33 cellular contexts compared by ENCODE assay signal in genomic region chr18:49149011-49149410, GRCh38.
"Had no signal": no experiment of that assay in that cellular context is flagged by ENCODE, and none has a peak within 500 bp of the region (broad histone marks: within the 10 kb centered on the region; RNA-seq: fewer than 3 reads in every experiment).

No MANE protein-coding gene starts in this region.

- H3K27me3 Mint-ChIP-seq: activated B cell treated with CpG ODN at 0.5 μM for 24 hours; activated CD4-positive, alpha-beta memory T cell treated with anti-CD3 and anti-CD28 coated beads for 36 hours; activated CD4-positive, alpha-beta T cell treated with anti-CD3 and anti-CD28 coated beads, Interleukin-2, amount 10 ng/mL, durations not matched to agents 24 days and 14 days; activated CD8-positive, alpha-beta T cell treated with anti-CD3 and anti-CD28 coated beads for 36 hours; activated naive CD8-positive, alpha-beta T cell treated with anti-CD3 and anti-CD28 coated beads for 36 hours; activated T-helper 17 cell treated with anti-CD3 and anti-CD28 coated beads, Interleukin-2, amount 50 U/mL, for 72 hours had no signal

- H3K27ac Mint-ChIP-seq: activated B cell treated with CpG ODN at 0.5 μM for 24 hours; activated CD4-positive, alpha-beta memory T cell treated with anti-CD3 and anti-CD28 coated beads for 36 hours; activated CD4-positive, alpha-beta T cell treated with anti-CD3 and anti-CD28 coated beads, Interleukin-2, amount 10 ng/mL, durations not matched to agents 24 days and 14 days; activated CD8-positive, alpha-beta T cell treated with anti-CD3 and anti-CD28 coated beads for 36 hours; activated naive CD4-positive, alpha-beta T cell treated with anti-CD3 and anti-CD28 coated beads for 36 hours; activated naive CD4-positive, alpha-beta T cell treated with anti-CD3 and anti-CD28 coated beads, Interleukin-2, amount 50 U/mL, for 72 hours; activated naive CD8-positive, alpha-beta T cell treated with anti-CD3 and anti-CD28 coated beads for 36 hours; activated T-cell treated with anti-CD3 and anti-CD28 coated beads, Interleukin-2, amount 50 U/mL, for 72 hours; activated T-helper 1 cell treated with anti-CD3 and anti-CD28 coated beads, Interleukin-12 subunit alpha, Interleukin-12 subunit beta, Interleukin-2, Interleukin-4 antibody, amounts not matched to agents 30 ng/mL and 10 ng/mL and 1 ng/mL, durations not matched to agents 14 hours and 24 hours and 36 hours; activated T-helper 17 cell treated with anti-CD3 and anti-CD28 coated beads, Interleukin-2, amount 50 U/mL, for 72 hours; T-helper 1 cell treated with Interleukin-12 subunit alpha and Interleukin-12 subunit beta and Interleukin-4 antibody, amounts not matched to agents 30 μg/mL and 1 μg/mL, for 36 hours; T-helper 2 cell treated with Interferon-gamma antibody and Interleukin-4, amounts not matched to agents 5 μg/mL and 100 μg/mL, for 36 hours had no signal

- DNase-seq: activated B cell treated with CpG ODN at 0.5 μM for 24 hours; activated CD4-positive, alpha-beta memory T cell treated with anti-CD3 and anti-CD28 coated beads for 36 hours; activated CD4-positive, alpha-beta T cell treated with anti-CD3 and anti-CD28 coated beads for 4 hours; activated CD4-positive, alpha-beta T cell treated with anti-CD3 and anti-CD28 coated beads, Interleukin-2, amount 10 ng/mL, durations not matched to agents 24 days and 14 days; activated CD4-positive, alpha-beta T cell treated with anti-CD3 and anti-CD28 coated beads, Interleukin-2, amount 50 U/mL, for 1 hour; activated CD4-positive, alpha-beta T cell treated with anti-CD3 and anti-CD28 coated beads, Interleukin-2, amount 50 U/mL, for 4 hours; activated CD4-positive, CD25-positive, alpha-beta regulatory T cell treated with anti-CD3 and anti-CD28 coated beads, Interleukin-2, amount 50 U/mL, for 72 hours; activated CD8-positive, alpha-beta memory T cell treated with anti-CD3 and anti-CD28 coated beads, Interleukin-2, amount 50 U/mL, for 4 hours; activated CD8-positive, alpha-beta T cell treated with anti-CD3 and anti-CD28 coated beads for 36 hours; activated effector memory CD4-positive, alpha-beta T cell treated with anti-CD3 and anti-CD28 coated beads, Interleukin-2, amount 50 U/mL, for 16 hours; activated gamma-delta T cell treated with Interleukin-2 at 50 U/mL for 16 hours; activated naive CD4-positive, alpha-beta T cell; activated naive CD4-positive, alpha-beta T cell treated with anti-CD3 and anti-CD28 coated beads for 36 hours; activated naive CD4-positive, alpha-beta T cell treated with anti-CD3 and anti-CD28 coated beads, Interleukin-2, amount 50 U/mL, for 16 hours; activated naive CD8-positive, alpha-beta T cell treated with anti-CD3 and anti-CD28 coated beads for 36 hours; activated T-cell treated with anti-CD3 and anti-CD28 coated beads for 4 hours; activated T-cell treated with anti-CD3 and anti-CD28 coated beads, Interleukin-2, amount 50 U/mL, for 1 hour; activated T-cell treated with anti-CD3 and anti-CD28 coated beads, Interleukin-2, amount 50 U/mL, for 4 hours; activated T-cell treated with anti-CD3 and anti-CD28 coated beads, Interleukin-2, amount 50 U/mL, for 72 hours; adrenal gland; amniotic stem cell; aorta; body of pancreas; brain microvascular endothelial cell; central memory CD4-positive, alpha-beta T cell; cerebellar nuclear complex; T-helper 2 cell; T-helper 9 cell had no signal

- H3K4me3 Mint-ChIP-seq: activated B cell treated with CpG ODN at 0.5 μM for 24 hours; activated CD4-positive, alpha-beta memory T cell treated with anti-CD3 and anti-CD28 coated beads for 36 hours; activated CD4-positive, alpha-beta T cell treated with anti-CD3 and anti-CD28 coated beads, Interleukin-2, amount 10 ng/mL, durations not matched to agents 24 days and 14 days; activated CD8-positive, alpha-beta T cell treated with anti-CD3 and anti-CD28 coated beads for 36 hours; activated naive CD4-positive, alpha-beta T cell treated with anti-CD3 and anti-CD28 coated beads for 36 hours; activated naive CD8-positive, alpha-beta T cell treated with anti-CD3 and anti-CD28 coated beads for 36 hours; activated T-cell treated with anti-CD3 and anti-CD28 coated beads, Interleukin-2, amount 50 U/mL, for 4 hours; activated T-cell treated with anti-CD3 and anti-CD28 coated beads, Interleukin-2, amount 50 U/mL, for 72 hours; activated T-helper 1 cell treated with anti-CD3 and anti-CD28 coated beads, Interleukin-12 subunit alpha, Interleukin-12 subunit beta, Interleukin-2, Interleukin-4 antibody, amounts not matched to agents 30 ng/mL and 10 ng/mL and 1 ng/mL, durations not matched to agents 14 hours and 24 hours and 36 hours; activated T-helper 17 cell treated with anti-CD3 and anti-CD28 coated beads, Interleukin-2, amount 50 U/mL, for 72 hours; T-helper 1 cell treated with Interleukin-12 subunit alpha and Interleukin-12 subunit beta and Interleukin-4 antibody, amounts not matched to agents 30 μg/mL and 1 μg/mL, for 36 hours; T-helper 2 cell treated with Interferon-gamma antibody and Interleukin-4, amounts not matched to agents 5 μg/mL and 100 μg/mL, for 36 hours had no signal

- H3K9me3 Mint-ChIP-seq: activated T-helper 17 cell treated with anti-CD3 and anti-CD28 coated beads, Interleukin-2, amount 50 U/mL, for 72 hours had no signal

- ATAC-seq: activated CD8-positive, alpha-beta T cell treated with anti-CD3 and anti-CD28 coated beads for 36 hours; activated naive CD4-positive, alpha-beta T cell treated with anti-CD3 and anti-CD28 coated beads, Interleukin-2, amount 50 U/mL, for 72 hours; activated T-cell treated with anti-CD3 and anti-CD28 coated beads, Interleukin-2, amount 50 U/mL, for 4 hours; activated T-cell treated with anti-CD3 and anti-CD28 coated beads, Interleukin-2, amount 50 U/mL, for 72 hours; activated T-helper 17 cell treated with anti-CD3 and anti-CD28 coated beads, Interleukin-2, amount 50 U/mL, for 72 hours; body of pancreas had no signal

- H3K4me1 Mint-ChIP-seq: activated B cell treated with CpG ODN at 0.5 μM for 24 hours; activated CD4-positive, alpha-beta T cell treated with anti-CD3 and anti-CD28 coated beads, Interleukin-2, amount 10 ng/mL, durations not matched to agents 24 days and 14 days; activated naive CD8-positive, alpha-beta T cell treated with anti-CD3 and anti-CD28 coated beads for 36 hours; activated T-helper 17 cell treated with anti-CD3 and anti-CD28 coated beads, Interleukin-2, amount 50 U/mL, for 72 hours had no signal
